In genomic region chr10:34758447-34758996, GRCh38 we compare ENCODE assay signal across 1 cellular context.
TF ChIP-seq lines count a peak whose summit lies in the region.

No MANE protein-coding gene starts in this region.

TF ChIP-seq in HEK293, 187 proteins besides CTCF, POLR2A, EP300 and RAD21 (continued from another document and continues in another):
- TF ChIP-seq BCL6B (tag by site-specific recombination; IDR thresholded peaks at IDR 0.05) (no peak), IKZF3 (tag by site-specific recombination; IDR thresholded peaks at IDR 0.05) (no peak), PRDM4 (tag by site-specific recombination; IDR thresholded peaks at IDR 0.05) (no peak), SP2 (tag by site-specific recombination; IDR thresholded peaks at IDR 0.05) (no peak), ZNF16 (tag by site-specific recombination; IDR thresholded peaks at IDR 0.05; ENCODE audit: low read depth) (no peak), ZSCAN18 (tag by site-specific recombination; IDR thresholded peaks at IDR 0.05) (no peak), ZNF747 (tag by site-specific recombination; IDR thresholded peaks at IDR 0.05) (no peak), ZBTB26 (tag by site-specific recombination; optimal IDR thresholded peaks at IDR 0.05) (no peak), ATF2 (tag by site-specific recombination; IDR thresholded peaks at IDR 0.05; ENCODE audit: low read depth) (no peak), ZNF580 (tag by site-specific recombination; IDR thresholded peaks at IDR 0.05) (no peak), ZNF791 (tag by site-specific recombination; IDR thresholded peaks at IDR 0.05) (no peak), ZNF558 (tag by site-specific recombination; IDR thresholded peaks at IDR 0.05) (peak; percentile 89), KLF8 (tag by site-specific recombination; IDR thresholded peaks at IDR 0.05) (peak; percentile 22; the same call in 1 of the 2 replicates), ZNF335 (tag by site-specific recombination; conservative IDR thresholded peaks at IDR 0.05) (no peak), ZNF660 (tag by site-specific recombination; IDR thresholded peaks at IDR 0.05) (peak; percentile 40; the same call in 1 of the 2 replicates), SCRT1 (tag by site-specific recombination; IDR thresholded peaks at IDR 0.05; ENCODE audit: borderline replicate concordance) (no peak), MYNN (tag by site-specific recombination; IDR thresholded peaks at IDR 0.05; ENCODE audit: borderline replicate concordance) (no peak), AEBP2 (tag by site-specific recombination; IDR thresholded peaks at IDR 0.05; ENCODE audit: borderline replicate concordance) (no peak), ZNF514 (tag by site-specific recombination; IDR thresholded peaks at IDR 0.05) (no peak), ZNF184 (tag by site-specific recombination; IDR thresholded peaks at IDR 0.05) (peak; percentile 69), EGR2 (tag by site-specific recombination; IDR thresholded peaks at IDR 0.05; ENCODE audit: low read depth) (no peak), ZNF354C (tag by site-specific recombination; IDR thresholded peaks at IDR 0.05; ENCODE audit: borderline replicate concordance, low read depth) (no peak), ZNF664 (tag by site-specific recombination; IDR thresholded peaks at IDR 0.05) (no peak), ZNF701 (tag by site-specific recombination; IDR thresholded peaks at IDR 0.05) (no peak), ZBTB7A (tag by site-specific recombination; IDR thresholded peaks at IDR 0.05; ENCODE audit: low read depth) (no peak), ZNF560 (tag by site-specific recombination; IDR thresholded peaks at IDR 0.05; ENCODE audit: borderline replicate concordance) (no peak), ZNF18 (tag by site-specific recombination; IDR thresholded peaks at IDR 0.05) (no peak), ZNF248 (tag by site-specific recombination; IDR thresholded peaks at IDR 0.05) (no peak), ZNF585B (tag by site-specific recombination; IDR thresholded peaks at IDR 0.05) (no peak), ZNF48 (tag by site-specific recombination; IDR thresholded peaks at IDR 0.05) (no peak), TCF7L2 (IDR thresholded peaks at IDR 0.05; ENCODE audit: borderline replicate concordance, low read depth, low read length) (no peak), KLF1 (tag by site-specific recombination; IDR thresholded peaks at IDR 0.05) (no peak), KLF7 (tag by site-specific recombination; IDR thresholded peaks at IDR 0.05; ENCODE audit: borderline replicate concordance) (no peak), PRDM2 (tag by site-specific recombination; IDR thresholded peaks at IDR 0.05; ENCODE audit: borderline replicate concordance) (no peak), ZNF292 (tag by site-specific recombination; IDR thresholded peaks at IDR 0.05; ENCODE audit: borderline replicate concordance, low read depth) (no peak), OSR2 (tag by site-specific recombination; IDR thresholded peaks at IDR 0.05) (no peak), ZNF704 (tag by site-specific recombination; IDR thresholded peaks at IDR 0.05) (no peak), ZEB2 (tag by site-specific recombination; IDR thresholded peaks at IDR 0.05) (peak; percentile 53), SP3 (tag by site-specific recombination; IDR thresholded peaks at IDR 0.05) (no peak), SALL2 (tag by site-specific recombination; IDR thresholded peaks at IDR 0.05; ENCODE audit: borderline replicate concordance) (no peak), KLF17 (tag by site-specific recombination; IDR thresholded peaks at IDR 0.05) (no peak), ZNF211 (tag by site-specific recombination; IDR thresholded peaks at IDR 0.05; ENCODE audit: low read depth) (no peak), ZNF266 (tag by site-specific recombination; IDR thresholded peaks at IDR 0.05; ENCODE audit: low read depth) (no peak)
